In genomic region chr5:73480500-73480899, GRCh38 we compare ENCODE assay signal across 25 cellular contexts. TPM values are rescaled to one million over a fixed set of nuclear protein-coding genes. Genes with fewer than 3 reads are reported as not detected.
"Had no signal": no experiment of that assay in that cellular context is flagged by ENCODE, and none has a peak within 500 bp of the region (broad histone marks: within the 10 kb centered on the region; RNA-seq: fewer than 3 reads in every experiment).

No MANE protein-coding gene starts in this region.

- H3K36me3 Mint-ChIP-seq: mesothelial cell of epicardium; naive B cell; natural killer cell; neural progenitor cell; stimulated activated naive B cell treated with anti-CD40 and anti-IgM and Interleukin-4, amounts not matched to agents 10 μg/mL and 1 μg/mL and 100 μg/mL, for 72 hours; type B pancreatic cell had no signal

- H3K36me3 ChIP-seq: left ventricle myocardium inferior, neural progenitor cell, neutrophil, right atrium auricular region, tibial nerve, uterus had no signal

- H3K79me2 ChIP-seq: hepatocyte, parathyroid adenoma had no signal

- H3K9me3 ChIP-seq: left ventricle myocardium inferior, neutrophil, right atrium auricular region, tibial nerve, uterus had no signal

- H3K27ac ChIP-seq: hepatocyte, left ventricle myocardium inferior, neural progenitor cell, neutrophil, parathyroid adenoma, right atrium auricular region, skin epidermis, tibial nerve, uterus had no signal

- H3K4me1 ChIP-seq: left ventricle myocardium inferior, neural progenitor cell, parathyroid adenoma, right atrium auricular region, tibial nerve, uterus had no signal

- H3K4me1 Mint-ChIP-seq: mesothelial cell of epicardium; naive B cell; natural killer cell; neural progenitor cell; stimulated activated naive B cell treated with anti-CD40 and anti-IgM and Interleukin-4, amounts not matched to agents 10 μg/mL and 1 μg/mL and 100 μg/mL, for 72 hours had no signal

- H3K4me3 ChIP-seq: hepatocyte, left ventricle myocardium inferior, lung, neural progenitor cell, right atrium auricular region, skin epidermis, tibial nerve, uterus had no signal

- ATAC-seq: natural killer cell; sciatic nerve; stimulated activated naive B cell treated with anti-CD40 and anti-IgM and Interleukin-4, amounts not matched to agents 10 μg/mL and 1 μg/mL and 100 μg/mL, for 72 hours; stimulated activated naive CD8-positive, alpha-beta T cell treated with anti-CD3 and anti-CD28 coated beads, Interleukin-15, Interleukin-2, amounts not matched to agents 100 U/mL and 50 U/mL, for 24 hours had no signal

- H2AFZ ChIP-seq: hepatocyte, neural progenitor cell, parathyroid adenoma had no signal

- H3K9ac ChIP-seq: neural progenitor cell, parathyroid adenoma had no signal

- H3K9me3 Mint-ChIP-seq: mesothelial cell of epicardium; naive B cell; natural killer cell; nephron progenitor cell; neural progenitor cell; stimulated activated naive B cell treated with anti-CD40 and anti-IgM and Interleukin-4, amounts not matched to agents 10 μg/mL and 1 μg/mL and 100 μg/mL, for 72 hours; type B pancreatic cell had no signal

- H3K4me3 Mint-ChIP-seq: mesothelial cell of epicardium; naive B cell; natural killer cell; nephron progenitor cell; neural progenitor cell; stimulated activated naive B cell treated with anti-CD40 and anti-IgM and Interleukin-4, amounts not matched to agents 10 μg/mL and 1 μg/mL and 100 μg/mL, for 72 hours; type B pancreatic cell had no signal

- H3K4me2 ChIP-seq: hepatocyte, neural progenitor cell had no signal

- H3K27ac Mint-ChIP-seq: mesothelial cell of epicardium; naive B cell; natural killer cell; nephron progenitor cell; neural progenitor cell; stimulated activated naive B cell treated with anti-CD40 and anti-IgM and Interleukin-4, amounts not matched to agents 10 μg/mL and 1 μg/mL and 100 μg/mL, for 72 hours; type B pancreatic cell had no signal

- DNase-seq: islet precursor cell; left ventricle myocardium inferior; mesendoderm; naive B cell; natural killer cell; nephron progenitor cell; occipital lobe; stimulated activated CD4-positive, alpha-beta T cell treated with anti-CD3 and anti-CD28 coated beads, Interleukin-12 subunit alpha, Interleukin-12 subunit beta, amount 100 ng/mL, for 4 hours; stimulated activated CD4-positive, alpha-beta T cell treated with anti-CD3 and anti-CD28 coated beads, Interleukin-15, amount 100 ng/mL, for 24 hours; stimulated activated CD4-positive, alpha-beta T cell treated with anti-CD3 and anti-CD28 coated beads, Interleukin-2, amount 100 ng/mL, for 24 hours; stimulated activated CD4-positive, alpha-beta T cell treated with anti-CD3 and anti-CD28 coated beads, Interleukin-4, amount 100 ng/mL, for 1 hour; stimulated activated naive B cell treated with anti-CD40 and anti-IgM and Interleukin-4, amounts not matched to agents 10 μg/mL and 1 μg/mL and 100 μg/mL, for 72 hours; stimulated activated naive CD8-positive, alpha-beta T cell treated with anti-CD3 and anti-CD28 coated beads, Interleukin-15, Interleukin-2, amounts not matched to agents 100 U/mL and 50 U/mL, for 24 hours; uterus had no signal

- H3K27me3 ChIP-seq: hepatocyte, neural progenitor cell, right atrium auricular region, tibial nerve, uterus had no signal

RNA-seq across cellular contexts. Expression of gene FOXD1, which starts 31.9 kb away (rescaled TPM):
- total RNA-seq: right atrium auricular region had no signal
